In genomic region chr16:72996291-72997062, GRCh38 we compare ENCODE assay signal across 1 cellular context.
TF ChIP-seq lines count a peak whose summit lies in the region.

No MANE protein-coding gene starts in this region.

TF ChIP-seq in HepG2, 621 proteins besides CTCF, POLR2A, EP300 and RAD21 (continued from another document and continues in another):
- TF ChIP-seq PAF1 (CRISPR knock-in tag; IDR thresholded peaks at IDR 0.05) (no peak), SIX4 (CRISPR knock-in tag; IDR thresholded peaks at IDR 0.05) (no peak), SPEN (CRISPR knock-in tag; IDR thresholded peaks at IDR 0.05; ENCODE audit: low read depth) (no peak), KDM2A (CRISPR knock-in tag; IDR thresholded peaks at IDR 0.05; ENCODE audit: borderline replicate concordance, low read depth) (no peak), ZBTB7B (CRISPR knock-in tag; IDR thresholded peaks at IDR 0.05) (no peak), ARNT (IDR thresholded peaks at IDR 0.05) (no peak), SP140L (CRISPR knock-in tag; IDR thresholded peaks at IDR 0.05; ENCODE audit: borderline replicate concordance) (no peak), RXRB (CRISPR knock-in tag; IDR thresholded peaks at IDR 0.05; ENCODE audit: borderline replicate concordance) (peak; percentile 55; the same call in 1 of the 2 replicates), SMC3 (IDR thresholded peaks at IDR 0.05; ENCODE audit: low read length) (0 out of 2 replicates have a peak, but pooled peaks have one; percentile 18), ELF4 (CRISPR knock-in tag; IDR thresholded peaks at IDR 0.05; ENCODE audit: borderline replicate concordance) (no peak), YY1 (IDR thresholded peaks at IDR 0.05; ENCODE audit: insufficient read depth, insufficient replicate concordance, low read depth, low read length) (no peak), IKZF1 (IDR thresholded peaks at IDR 0.05) (no peak), ZNF597 (CRISPR knock-in tag; IDR thresholded peaks at IDR 0.05) (no peak), REPIN1 (CRISPR knock-in tag; IDR thresholded peaks at IDR 0.05; ENCODE audit: borderline replicate concordance, low read depth) (peak; percentile 55; the same call in 1 of the 2 replicates), LRRFIP1 (CRISPR knock-in tag; conservative IDR thresholded peaks at IDR 0.05) (no peak), ZNF761 (CRISPR knock-in tag; conservative IDR thresholded peaks at IDR 0.05) (no peak), SOX5 (CRISPR knock-in tag; IDR thresholded peaks at IDR 0.05; ENCODE audit: borderline replicate concordance) (peak; percentile 46; the same call in 1 of the 2 replicates), JUNB (CRISPR knock-in tag; IDR thresholded peaks at IDR 0.05; ENCODE audit: borderline replicate concordance) (no peak), NFIC (IDR thresholded peaks at IDR 0.05; ENCODE audit: low read length) (no peak), PITX1 (CRISPR knock-in tag; IDR thresholded peaks at IDR 0.05) (0 out of 2 replicates have a peak, but pooled peaks have one; percentile 37), HOMEZ (CRISPR knock-in tag; IDR thresholded peaks at IDR 0.05; ENCODE audit: low read depth) (no peak), CREM (IDR thresholded peaks at IDR 0.05) (no peak), CREM (CRISPR knock-in tag; IDR thresholded peaks at IDR 0.05) (no peak), ZNF441 (CRISPR knock-in tag; IDR thresholded peaks at IDR 0.05; ENCODE audit: borderline replicate concordance) (0 out of 2 replicates have a peak, but pooled peaks have one; percentile 16), ZNF609 (CRISPR knock-in tag; IDR thresholded peaks at IDR 0.05; ENCODE audit: borderline replicate concordance) (0 out of 2 replicates have a peak, but pooled peaks have one; percentile 57), SOX6 (IDR thresholded peaks at IDR 0.05) (no peak), SOX6 (CRISPR knock-in tag; IDR thresholded peaks at IDR 0.05) (peak; percentile 46; the same call in 1 of the 2 replicates), RFX5 (IDR thresholded peaks at IDR 0.05; ENCODE audit: low read depth, low read length) (no peak), MBNL3 (CRISPR knock-in tag; conservative IDR thresholded peaks at IDR 0.05) (no peak), SMARCC2 (IDR thresholded peaks at IDR 0.05) (no peak), FOXP1 (IDR thresholded peaks at IDR 0.05) (no peak), FOXP1 (CRISPR knock-in tag; IDR thresholded peaks at IDR 0.05) (0 out of 2 replicates have a peak, but pooled peaks have one; percentile 11), HDAC2 (CRISPR knock-in tag; IDR thresholded peaks at IDR 0.05) (peak; percentile 63), ZNF883 (CRISPR knock-in tag; IDR thresholded peaks at IDR 0.05; ENCODE audit: not compliant biosample characterization) (no peak), RBFOX2 (IDR thresholded peaks at IDR 0.05; ENCODE audit: low read depth, low read length) (no peak), ZNF772 (CRISPR knock-in tag; IDR thresholded peaks at IDR 0.05) (no peak), ZNF383 (CRISPR knock-in tag; IDR thresholded peaks at IDR 0.05; ENCODE audit: borderline replicate concordance) (no peak)
- TF ChIP-seq, protein P1, sequence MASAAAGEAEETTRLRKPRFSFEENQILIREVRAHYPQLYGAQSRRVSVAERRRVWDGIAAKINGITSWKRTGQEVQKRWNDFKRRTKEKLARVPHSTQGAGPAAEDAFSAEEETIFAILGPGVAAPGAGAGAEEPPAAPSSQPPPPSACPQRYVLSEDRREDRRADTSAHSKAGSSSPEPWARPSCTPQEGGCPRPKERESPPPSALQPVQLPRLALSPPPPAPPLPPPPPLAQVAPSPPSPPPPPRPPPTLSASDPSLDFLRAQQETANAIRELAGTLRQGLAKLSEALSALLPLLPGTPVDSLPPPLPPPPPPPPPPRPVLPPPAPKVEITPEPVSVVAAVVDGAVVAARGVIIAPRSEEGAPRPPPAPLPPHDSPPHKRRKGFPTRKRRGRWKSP (CRISPR knock-in tag; IDR thresholded peaks at IDR 0.05): peak; percentile 41; the same call in 1 of the 2 replicates
- TF ChIP-seq, protein P2, sequence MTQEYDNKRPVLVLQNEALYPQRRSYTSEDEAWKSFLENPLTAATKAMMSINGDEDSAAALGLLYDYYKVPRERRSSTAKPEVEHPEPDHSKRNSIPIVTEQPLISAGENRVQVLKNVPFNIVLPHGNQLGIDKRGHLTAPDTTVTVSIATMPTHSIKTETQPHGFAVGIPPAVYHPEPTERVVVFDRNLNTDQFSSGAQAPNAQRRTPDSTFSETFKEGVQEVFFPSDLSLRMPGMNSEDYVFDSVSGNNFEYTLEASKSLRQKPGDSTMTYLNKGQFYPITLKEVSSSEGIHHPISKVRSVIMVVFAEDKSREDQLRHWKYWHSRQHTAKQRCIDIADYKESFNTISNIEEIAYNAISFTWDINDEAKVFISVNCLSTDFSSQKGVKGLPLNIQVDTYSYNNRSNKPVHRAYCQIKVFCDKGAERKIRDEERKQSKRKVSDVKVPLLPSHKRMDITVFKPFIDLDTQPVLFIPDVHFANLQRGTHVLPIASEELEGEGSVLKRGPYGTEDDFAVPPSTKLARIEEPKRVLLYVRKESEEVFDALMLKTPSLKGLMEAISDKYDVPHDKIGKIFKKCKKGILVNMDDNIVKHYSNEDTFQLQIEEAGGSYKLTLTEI (CRISPR knock-in tag; conservative IDR thresholded peaks at IDR 0.05): no peak
- TF ChIP-seq, protein P3, sequence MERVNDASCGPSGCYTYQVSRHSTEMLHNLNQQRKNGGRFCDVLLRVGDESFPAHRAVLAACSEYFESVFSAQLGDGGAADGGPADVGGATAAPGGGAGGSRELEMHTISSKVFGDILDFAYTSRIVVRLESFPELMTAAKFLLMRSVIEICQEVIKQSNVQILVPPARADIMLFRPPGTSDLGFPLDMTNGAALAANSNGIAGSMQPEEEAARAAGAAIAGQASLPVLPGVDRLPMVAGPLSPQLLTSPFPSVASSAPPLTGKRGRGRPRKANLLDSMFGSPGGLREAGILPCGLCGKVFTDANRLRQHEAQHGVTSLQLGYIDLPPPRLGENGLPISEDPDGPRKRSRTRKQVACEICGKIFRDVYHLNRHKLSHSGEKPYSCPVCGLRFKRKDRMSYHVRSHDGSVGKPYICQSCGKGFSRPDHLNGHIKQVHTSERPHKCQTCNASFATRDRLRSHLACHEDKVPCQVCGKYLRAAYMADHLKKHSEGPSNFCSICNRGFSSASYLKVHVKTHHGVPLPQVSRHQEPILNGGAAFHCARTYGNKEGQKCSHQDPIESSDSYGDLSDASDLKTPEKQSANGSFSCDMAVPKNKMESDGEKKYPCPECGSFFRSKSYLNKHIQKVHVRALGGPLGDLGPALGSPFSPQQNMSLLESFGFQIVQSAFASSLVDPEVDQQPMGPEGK (CRISPR knock-in tag; IDR thresholded peaks at IDR 0.05): 0 out of 2 replicates have a peak, but pooled peaks have one; percentile 41
- TF ChIP-seq, protein P4, sequence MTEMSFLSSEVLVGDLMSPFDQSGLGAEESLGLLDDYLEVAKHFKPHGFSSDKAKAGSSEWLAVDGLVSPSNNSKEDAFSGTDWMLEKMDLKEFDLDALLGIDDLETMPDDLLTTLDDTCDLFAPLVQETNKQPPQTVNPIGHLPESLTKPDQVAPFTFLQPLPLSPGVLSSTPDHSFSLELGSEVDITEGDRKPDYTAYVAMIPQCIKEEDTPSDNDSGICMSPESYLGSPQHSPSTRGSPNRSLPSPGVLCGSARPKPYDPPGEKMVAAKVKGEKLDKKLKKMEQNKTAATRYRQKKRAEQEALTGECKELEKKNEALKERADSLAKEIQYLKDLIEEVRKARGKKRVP (CRISPR knock-in tag; IDR thresholded peaks at IDR 0.05): no peak
- TF ChIP-seq, protein P5, sequence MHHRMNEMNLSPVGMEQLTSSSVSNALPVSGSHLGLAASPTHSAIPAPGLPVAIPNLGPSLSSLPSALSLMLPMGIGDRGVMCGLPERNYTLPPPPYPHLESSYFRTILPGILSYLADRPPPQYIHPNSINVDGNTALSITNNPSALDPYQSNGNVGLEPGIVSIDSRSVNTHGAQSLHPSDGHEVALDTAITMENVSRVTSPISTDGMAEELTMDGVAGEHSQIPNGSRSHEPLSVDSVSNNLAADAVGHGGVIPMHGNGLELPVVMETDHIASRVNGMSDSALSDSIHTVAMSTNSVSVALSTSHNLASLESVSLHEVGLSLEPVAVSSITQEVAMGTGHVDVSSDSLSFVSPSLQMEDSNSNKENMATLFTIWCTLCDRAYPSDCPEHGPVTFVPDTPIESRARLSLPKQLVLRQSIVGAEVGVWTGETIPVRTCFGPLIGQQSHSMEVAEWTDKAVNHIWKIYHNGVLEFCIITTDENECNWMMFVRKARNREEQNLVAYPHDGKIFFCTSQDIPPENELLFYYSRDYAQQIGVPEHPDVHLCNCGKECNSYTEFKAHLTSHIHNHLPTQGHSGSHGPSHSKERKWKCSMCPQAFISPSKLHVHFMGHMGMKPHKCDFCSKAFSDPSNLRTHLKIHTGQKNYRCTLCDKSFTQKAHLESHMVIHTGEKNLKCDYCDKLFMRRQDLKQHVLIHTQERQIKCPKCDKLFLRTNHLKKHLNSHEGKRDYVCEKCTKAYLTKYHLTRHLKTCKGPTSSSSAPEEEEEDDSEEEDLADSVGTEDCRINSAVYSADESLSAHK (CRISPR knock-in tag; IDR thresholded peaks at IDR 0.05; ENCODE audit: borderline replicate concordance): no peak
- TF ChIP-seq, protein P6, sequence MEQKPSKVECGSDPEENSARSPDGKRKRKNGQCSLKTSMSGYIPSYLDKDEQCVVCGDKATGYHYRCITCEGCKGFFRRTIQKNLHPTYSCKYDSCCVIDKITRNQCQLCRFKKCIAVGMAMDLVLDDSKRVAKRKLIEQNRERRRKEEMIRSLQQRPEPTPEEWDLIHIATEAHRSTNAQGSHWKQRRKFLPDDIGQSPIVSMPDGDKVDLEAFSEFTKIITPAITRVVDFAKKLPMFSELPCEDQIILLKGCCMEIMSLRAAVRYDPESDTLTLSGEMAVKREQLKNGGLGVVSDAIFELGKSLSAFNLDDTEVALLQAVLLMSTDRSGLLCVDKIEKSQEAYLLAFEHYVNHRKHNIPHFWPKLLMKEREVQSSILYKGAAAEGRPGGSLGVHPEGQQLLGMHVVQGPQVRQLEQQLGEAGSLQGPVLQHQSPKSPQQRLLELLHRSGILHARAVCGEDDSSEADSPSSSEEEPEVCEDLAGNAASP (CRISPR knock-in tag; IDR thresholded peaks at IDR 0.05; ENCODE audit: borderline replicate concordance): 0 out of 2 replicates have a peak, but pooled peaks have one; percentile 35
